In the genomic region with DNA sequence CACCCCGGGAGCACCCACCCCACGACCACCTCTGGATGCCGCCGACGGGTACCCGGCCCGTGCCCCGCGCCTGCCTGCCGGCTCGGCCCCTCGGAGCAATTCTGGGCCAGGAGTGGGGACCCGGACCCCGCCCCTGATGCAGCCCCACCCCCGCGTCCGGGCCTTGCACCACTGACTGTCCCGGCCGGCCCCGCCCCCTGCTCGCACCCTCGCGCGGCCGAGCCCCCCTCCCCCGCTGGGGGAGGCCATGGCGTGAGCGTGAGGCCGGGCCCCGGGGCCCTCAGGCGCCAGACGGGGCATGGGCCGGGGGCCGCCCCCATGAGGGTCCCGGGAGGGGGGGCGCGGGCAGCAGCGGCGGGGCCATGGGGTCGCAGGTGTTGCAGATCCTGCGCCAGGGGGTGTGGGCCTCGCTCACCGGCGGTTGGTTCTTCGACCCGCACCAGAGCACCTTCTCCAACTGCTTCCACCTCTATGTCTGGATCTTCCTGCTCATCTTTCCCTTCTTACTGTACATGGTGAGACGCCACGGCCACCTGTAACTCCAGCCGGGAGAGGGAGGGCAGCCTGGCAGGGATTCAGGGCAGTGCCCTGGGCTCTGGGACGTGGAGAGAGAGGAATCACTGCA, we compare ENCODE assay signal across 8 cellular contexts. TPM values are rescaled to one million over a fixed set of nuclear protein-coding genes. Genes with fewer than 3 reads are reported as not detected.
DNase-seq lines count a peak whose midpoint lies in the region; ATAC-seq and TF ChIP-seq lines count a peak whose summit lies in the region.

No MANE protein-coding gene starts in this region.

- H3K4me1 ChIP-seq in SJCRH30 (no peaks in the 10 kb centered on the region), mucosa of stomach (ENCODE audit: control insufficient read depth, insufficient read depth, low read length) (peaks cover 31% of the 10 kb centered on the region), vagina (peaks cover 41% of the 10 kb centered on the region)

- peak overlapping the region; percentile 75 for H3K4me3 ChIP-seq in SJCRH30
- H3K4me3 ChIP-seq in mucosa of stomach (ENCODE audit: low read length): peak overlapping the region; percentile 11
- H3K4me3 ChIP-seq in vagina: peak overlapping the region; percentile 95

- H3K27me3 ChIP-seq in SJCRH30: no peaks in the 10 kb centered on the region
- no peaks in the 10 kb centered on the region for H3K27me3 ChIP-seq in mucosa of stomach (ENCODE audit: control insufficient read depth, insufficient read depth, low read length)
- H3K27me3 ChIP-seq in vagina: no peaks in the 10 kb centered on the region

- intact Hi-C loops in vagina (cut with DNase I): no loop called here

- no peak for TF ChIP-seq CTCF in vagina (IDR thresholded peaks at IDR 0.05)

- H3K9ac ChIP-seq in mucosa of stomach (ENCODE audit: low read length): peak overlapping the region; percentile 49

- H3K9me3 ChIP-seq in SJCRH30 (replicated peaks) (no peaks in the 10 kb centered on the region), mucosa of stomach (ENCODE audit: control insufficient read depth, low read length) (no peaks in the 10 kb centered on the region), vagina (no peaks in the 10 kb centered on the region)

- H3K36me3 ChIP-seq in SJCRH30: peaks cover 13% of the 10 kb centered on the region
- H3K36me3 ChIP-seq in mucosa of stomach (ENCODE audit: control insufficient read depth, insufficient read depth, low read length): no peaks in the 10 kb centered on the region
- H3K36me3 ChIP-seq in vagina: peaks cover 0 to 36% of the 10 kb centered on the region in 2 donors

- TF ChIP-seq POLR2A in vagina (IDR thresholded peaks at IDR 0.05): no peak

- peak; percentile 54 for DNase-seq in NCI-H748 (lab: John Stamatoyannopoulos, UW; ENCODE audit: unreplicated experiment)
- DNase-seq in NCI-H748 treated with DMSO at 0.1 percent for 48 hours (lab: John Stamatoyannopoulos, UW): no peak
- peak; percentile 65 to 74 for DNase-seq in SJCRH30
- DNase-seq in effector CD8-positive, alpha-beta T cell (lab: John Stamatoyannopoulos, UW): peak; percentile 51
- DNase-seq in vagina (ENCODE audit: extremely low spot score in 2 of 2): no peak

- H3K27ac ChIP-seq in SJCRH30: peak overlapping the region; percentile 29; the same call in 1 of the 2 replicates
- H3K27ac ChIP-seq in vagina: peak overlapping the region; percentile 90

- ATAC-seq in HG02763 (IDR thresholded peaks at IDR 0.05; ENCODE audit: unreplicated experiment) (peak; percentile 8), HG02571 (IDR thresholded peaks at IDR 0.05; ENCODE audit: unreplicated experiment) (no peak)

RNA-seq across cellular contexts. Expression of a gene that starts 0.5 kb away (rescaled TPM):
- 24.3 and 27.1 TPM in 2 replicates for total RNA-seq in SJCRH30 (2014; rRNA removed; shearing (Covaris generic))
- total RNA-seq in vagina: 24.8 TPM

RNA-seq across cellular contexts. Expression of a gene that starts 2.0 kb away (rescaled TPM):
- total RNA-seq in SJCRH30 (2014; rRNA removed; shearing (Covaris generic)): 20.5 and 24.3 TPM in 2 replicates
- total RNA-seq in vagina: 38.1 TPM

RNA-seq across cellular contexts. Expression of a gene that starts 20.5 kb away (rescaled TPM):
- 0.28 TPM in 1 of 2 replicates, not detected in the other for total RNA-seq in SJCRH30 (2014; rRNA removed; shearing (Covaris generic))
- total RNA-seq in vagina: 12.0 TPM

RNA-seq across cellular contexts. Expression of a gene that starts 21.8 kb away (rescaled TPM):
- total RNA-seq in SJCRH30 (2014; rRNA removed; shearing (Covaris generic)): 2.8 and 2.9 TPM in 2 replicates
- 63.3 TPM for total RNA-seq in vagina

RNA-seq across cellular contexts. Expression of a gene that starts 40.2 kb away (rescaled TPM):
- 16.8 and 18.5 TPM in 2 replicates for total RNA-seq in SJCRH30 (2014; rRNA removed; shearing (Covaris generic))
- total RNA-seq in vagina: 123 TPM

Comparison
In these comparisons a context has a peak if more than half of its experiments do, and no peak if none do; other contexts are left out.
1. DNase-seq: peak in NCI-H748 (single experiment), SJCRH30 (2 of 2) and effector CD8-positive, alpha-beta T cell (single experiment); none in NCI-H748 treated with DMSO at 0.1 percent for 48 hours (single experiment) and vagina (0 of 2).
2. H3K4me3 ChIP-seq: peak in every context shown above with its lines; median percentile 95 in vagina; 75 in SJCRH30; 11 in mucosa of stomach.
3. RNA of a gene that starts 20.5 kb away (total RNA-seq): 12.0 TPM in vagina (single experiment); 0.28 TPM in SJCRH30; every median in the first group is over 10 times any median in the second.